ENCODE assay signal across 19 cellular contexts in the genomic region with DNA sequence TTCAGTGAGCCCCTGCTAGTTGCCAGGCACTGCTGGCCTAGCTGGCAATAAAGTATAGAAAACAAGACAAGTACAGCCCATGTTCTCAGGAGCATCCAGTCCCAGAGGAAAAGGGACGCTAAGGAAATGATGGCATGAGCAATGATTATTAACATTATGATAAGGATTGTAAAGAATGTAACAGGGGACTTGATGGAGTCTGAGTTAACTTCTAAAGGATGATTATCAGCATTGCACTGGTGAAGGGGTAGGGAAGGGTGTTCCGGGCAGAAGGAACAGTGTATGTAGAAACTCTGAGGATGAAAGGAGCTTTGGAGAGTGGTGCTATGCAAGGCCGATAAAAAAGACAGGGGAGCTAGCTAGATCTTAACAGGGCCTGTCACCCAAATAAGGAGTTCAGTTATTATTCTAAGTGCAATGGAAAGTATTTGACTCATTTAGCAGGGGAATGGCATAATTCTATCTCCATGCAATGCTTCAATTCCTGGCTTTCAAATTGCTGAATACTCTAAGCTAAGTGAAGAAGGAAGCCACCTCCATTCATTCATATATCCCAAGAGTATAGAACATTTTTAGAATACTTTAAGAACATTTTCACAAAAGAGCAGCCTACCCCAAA.
A peak's percentile ranks its signal among the peaks of the same experiment; 100 is the strongest.
DNase-seq lines count a peak whose midpoint lies in the region; ATAC-seq, FAIRE-seq and TF ChIP-seq lines count a peak whose summit lies in the region.
"Had no signal": no experiment of that assay in that cellular context is flagged by ENCODE, and none has a peak within 500 bp of the region (broad histone marks: within the 10 kb centered on the region; RNA-seq: fewer than 3 reads in every experiment).

No MANE protein-coding gene starts in this region.

- no peaks in the 10 kb centered on the region for H3K79me2 ChIP-seq in smooth muscle cell (ENCODE audit: low read depth)

- H3K4me2 ChIP-seq in smooth muscle cell: peak overlapping the region; percentile 24

- peak overlapping the region; percentile 71 for H3K27ac Mint-ChIP-seq in Calu3 (ENCODE audit: unreplicated experiment)
- H3K27ac Mint-ChIP-seq: endodermal cell, WTC11 had no signal

- FAIRE-seq in GM12891 (lab: Jason Lieb, UNC): no peak
- FAIRE-seq: bronchial epithelial cell, D721Med had no signal

- no peaks in the 10 kb centered on the region for H3K27me3 ChIP-seq in adrenal gland
- no peaks in the 10 kb centered on the region for H3K27me3 ChIP-seq in smooth muscle cell (ENCODE audit: low read depth)
- H3K27me3 ChIP-seq: gastrocnemius medialis, ovary, Peyer's patch had no signal

- no peaks in the 10 kb centered on the region for H4K20me1 ChIP-seq in smooth muscle cell (ENCODE audit: low read depth)

- H3K27me3 Mint-ChIP-seq in Calu3 (ENCODE audit: unreplicated experiment): no peaks in the 10 kb centered on the region

- WGBS in adrenal gland, 4 donors: 62 to 80% (median 72%) methylated on average over 3 of the region's 3 CpGs
- 91% methylated on average over 3 of the region's 3 CpGs for WGBS in smooth muscle cell (ENCODE audit: low lambda C conversion rate)

- no peak overlapping the region for H2AFZ ChIP-seq in smooth muscle cell (ENCODE audit: low read depth)

- H3K4me3 Mint-ChIP-seq in Calu3 (ENCODE audit: low read depth, unreplicated experiment): no peak overlapping the region
- H3K4me3 Mint-ChIP-seq: endodermal cell, WTC11 had no signal

- TF ChIP-seq POLR2A in adrenal gland (IDR thresholded peaks at IDR 0.05): no peak
- no peak for TF ChIP-seq POLR2A in GM12891 (IDR thresholded peaks at IDR 0.05; ENCODE audit: low read depth, low read length)

- H3K36me3 Mint-ChIP-seq in Calu3 (ENCODE audit: insufficient read depth, unreplicated experiment): no peaks in the 10 kb centered on the region
- H3K36me3 Mint-ChIP-seq: WTC11 had no signal

- no peak overlapping the region for H3K9ac ChIP-seq in smooth muscle cell (ENCODE audit: low read depth)

- CTCF ChIA-PET in Calu3 (lab: Charles Lee): no interaction called here

- intact Hi-C loops in Calu3 (cut with micrococcal nuclease; ENCODE audit: unreplicated experiment): loop anchor here (5.0 to 10.0 kb wide), 3 partner anchors 98 to 258 kb away; a partner anchor contains a TSS
- intact Hi-C loops in adrenal gland (cut with DNase I): no loop called here

- no TSS peak for BruUV-seq in Calu3 (replicated peaks; lab: Mats Ljungman, UMichigan)

- H3K4me3 ChIP-seq in adrenal gland (peak overlapping the region in 1 of 4 donors; percentile 11), smooth muscle cell (no peak overlapping the region)
- H3K4me3 ChIP-seq: gastrocnemius medialis, ovary, Peyer's patch had no signal

- no peaks in the 10 kb centered on the region for H3K9me3 Mint-ChIP-seq in Calu3 (ENCODE audit: low read depth, unreplicated experiment)
- H3K9me3 Mint-ChIP-seq: WTC11 had no signal

- no peaks in the 10 kb centered on the region for H3K9me3 ChIP-seq in adrenal gland (replicated peaks in 1 of 3)
- H3K9me3 ChIP-seq in smooth muscle cell (replicated peaks; ENCODE audit: low read depth): no peaks in the 10 kb centered on the region
- H3K9me3 ChIP-seq: gastrocnemius medialis, ovary, Peyer's patch had no signal

- peaks cover 52% of the 10 kb centered on the region for H3K4me1 Mint-ChIP-seq in Calu3 (ENCODE audit: low read depth, unreplicated experiment)

- H3K4me1 ChIP-seq in adrenal gland (replicated peaks in 1 of 2): peaks cover 11 to 14% of the 10 kb centered on the region in 2 donors
- H3K4me1 ChIP-seq in smooth muscle cell (ENCODE audit: low read depth): peaks cover 5% of the 10 kb centered on the region
- H3K4me1 ChIP-seq: gastrocnemius medialis, Peyer's patch had no signal

- no peak for DNase-seq in Calu3
- no peak for DNase-seq in adrenal gland
- DNase-seq in hepatic stellate cell (ENCODE audit: low spot score): peak; percentile 26
- no peak for DNase-seq in smooth muscle cell (lab: John Stamatoyannopoulos, UW; ENCODE audit: unreplicated experiment)
- no peak for DNase-seq in retina
- no peak for DNase-seq in GM12891 (ENCODE audit: insufficient read length, low spot score)
- DNase-seq: AML-193; endodermal cell; gastrocnemius medialis; NCI-H2029; NCI-H69; Peyer's patch; stimulated activated CD4-positive, alpha-beta T cell treated with anti-CD3 and anti-CD28 coated beads, Interleukin-15, amount 100 ng/mL, for 24 hours had no signal

- no peak for ATAC-seq in GM21529 (IDR thresholded peaks at IDR 0.05; ENCODE audit: unreplicated experiment)
- no peak for ATAC-seq in HG03025 (IDR thresholded peaks at IDR 0.05; ENCODE audit: low FRiP score, unreplicated experiment)
- ATAC-seq: gastrocnemius medialis, WTC11 had no signal

- H3K36me3 ChIP-seq in adrenal gland (replicated peaks in 1 of 2): no peaks in the 10 kb centered on the region
- no peaks in the 10 kb centered on the region for H3K36me3 ChIP-seq in smooth muscle cell (ENCODE audit: low read depth)
- H3K36me3 ChIP-seq: gastrocnemius medialis, ovary, Peyer's patch had no signal

- no peaks in the 10 kb centered on the region for H3F3A ChIP-seq in smooth muscle cell (ENCODE audit: low read depth)

- no peak for TF ChIP-seq CTCF in Calu3 (IDR thresholded peaks at IDR 0.05; ENCODE audit: unreplicated experiment)
- TF ChIP-seq CTCF in adrenal gland (IDR thresholded peaks at IDR 0.05): no peak
- TF ChIP-seq CTCF in smooth muscle cell (IDR thresholded peaks at IDR 0.05; ENCODE audit: borderline replicate concordance, insufficient read depth, poor library complexity, severe bottlenecking): no peak

- peak overlapping the region; percentile 11 to 78 (median 61) for H3K27ac ChIP-seq in adrenal gland
- peak overlapping the region; percentile 62 for H3K27ac ChIP-seq in smooth muscle cell (ENCODE audit: low read depth)
- H3K27ac ChIP-seq: gastrocnemius medialis, Peyer's patch had no signal

TF ChIP-seq in GM12891, 5 proteins besides CTCF, POLR2A, EP300 and RAD21:
- TF ChIP-seq TAF1 (IDR thresholded peaks at IDR 0.05; ENCODE audit: low read depth, low read length): no peak
- no peak for TF ChIP-seq PAX5 (IDR thresholded peaks at IDR 0.05; ENCODE audit: insufficient read depth, low read length, severe bottlenecking)
- no peak for TF ChIP-seq SPI1 (IDR thresholded peaks at IDR 0.05; ENCODE audit: low read depth, low read length)
